Comparison of ENCODE assay signal across 1 cellular context in genomic region chr4:169341490-169341889, GRCh38.
TF ChIP-seq lines count a peak whose summit lies in the region.

No MANE protein-coding gene starts in this region.

TF ChIP-seq in GM12878, 131 proteins besides CTCF, POLR2A, EP300 and RAD21 (continued from another document and continues in another):
- TF ChIP-seq IRF4 (IDR thresholded peaks at IDR 0.05; ENCODE audit: low read depth, low read length) (no peak), SP1 (IDR thresholded peaks at IDR 0.05; ENCODE audit: low read depth, low read length) (no peak), GATAD2B (conservative IDR thresholded peaks at IDR 0.05; ENCODE audit: low read depth) (peak; percentile 37; the same call in 1 of the 2 replicates), SIX5 (IDR thresholded peaks at IDR 0.05; ENCODE audit: low read depth, low read length, severe bottlenecking) (no peak), LARP7 (IDR thresholded peaks at IDR 0.05) (no peak), NR2C1 (IDR thresholded peaks at IDR 0.05) (no peak), ATF3 (IDR thresholded peaks at IDR 0.05; ENCODE audit: borderline replicate concordance, extremely low read depth, low read depth, low read length) (no peak), CHD2 (IDR thresholded peaks at IDR 0.05; ENCODE audit: borderline replicate concordance, low read depth, low read length) (no peak), POU2F2 (IDR thresholded peaks at IDR 0.05; ENCODE audit: borderline replicate concordance, low read depth, low read length) (peak; percentile 54; the same call in 1 of the 3 replicates), NRF1 (conservative IDR thresholded peaks at IDR 0.05; ENCODE audit: low read depth, low read length) (no peak), EGR1 (IDR thresholded peaks at IDR 0.05; ENCODE audit: borderline replicate concordance in 1 of 2, low read depth in 2 of 2, low read length in 2 of 2) (no peak), RUNX3 (IDR thresholded peaks at IDR 0.05; ENCODE audit: low read length) (peak; percentile 88), ZNF274 (IDR thresholded peaks at IDR 0.05; ENCODE audit: insufficient read depth, insufficient read length) (no peak), IKZF1 (conservative IDR thresholded peaks at IDR 0.05) (peak; percentile 88), TCF3 (IDR thresholded peaks at IDR 0.05; ENCODE audit: borderline replicate concordance, insufficient read depth, low read depth, low read length) (peak; percentile 75; the same call in 1 of the 2 replicates), CEBPB (IDR thresholded peaks at IDR 0.05; ENCODE audit: borderline replicate concordance in 1 of 2, low read depth in 2 of 2, low read length in 2 of 2) (no peak), SRF (IDR thresholded peaks at IDR 0.05; ENCODE audit: low read depth in 2 of 2, low read length in 2 of 2) (no peak), ATF7 (IDR thresholded peaks at IDR 0.05; ENCODE audit: low read depth) (no peak), CREB1 (IDR thresholded peaks at IDR 0.05; ENCODE audit: low read depth) (no peak), PAX5 (IDR thresholded peaks at IDR 0.05; ENCODE audit: borderline replicate concordance, low read depth, low read length) (peak; percentile 63; the same call in 1 of the 2 replicates), ESRRA (IDR thresholded peaks at IDR 0.05; ENCODE audit: low read length) (no peak), ZZZ3 (IDR thresholded peaks at IDR 0.05; ENCODE audit: control insufficient read depth, insufficient read length, low read depth) (no peak), NFIC (IDR thresholded peaks at IDR 0.05; ENCODE audit: low read depth, low read length) (peak; percentile 79; the same call in 1 of the 2 replicates), EED (IDR thresholded peaks at IDR 0.05; ENCODE audit: low read depth) (peak; percentile 87), PAX8 (IDR thresholded peaks at IDR 0.05) (no peak), CBFB (IDR thresholded peaks at IDR 0.05; ENCODE audit: low read depth) (peak; percentile 62), GABPA (IDR thresholded peaks at IDR 0.05; ENCODE audit: low read depth) (0 out of 2 replicates have a peak, but pooled peaks have one; percentile 17), MYB (IDR thresholded peaks at IDR 0.05; ENCODE audit: borderline replicate concordance, low read depth, low read length) (no peak), ZNF217 (IDR thresholded peaks at IDR 0.05) (0 out of 2 replicates have a peak, but pooled peaks have one; percentile 28), IRF3 (IDR thresholded peaks at IDR 0.05) (no peak), NR2F1 (conservative IDR thresholded peaks at IDR 0.05) (peak; percentile 90), CHD4 (IDR thresholded peaks at IDR 0.05) (no peak), TBL1XR1 (IDR thresholded peaks at IDR 0.05; ENCODE audit: low read depth, low read length) (no peak; the same call in 1 of the 2 replicates), HDAC2 (IDR thresholded peaks at IDR 0.05) (no peak), BCL11A (IDR thresholded peaks at IDR 0.05; ENCODE audit: low read depth, low read length) (peak; percentile 85), ZNF384 (IDR thresholded peaks at IDR 0.05; ENCODE audit: borderline replicate concordance, low read depth, low read length) (no peak), SMARCA5 (IDR thresholded peaks at IDR 0.05) (peak; percentile 7; the same call in 1 of the 2 replicates), BCL3 (IDR thresholded peaks at IDR 0.05; ENCODE audit: borderline replicate concordance, insufficient read depth, low read depth, low read length, poor library complexity, severe bottlenecking) (peak; percentile 61), ZNF24 (IDR thresholded peaks at IDR 0.05) (0 out of 2 replicates have a peak, but pooled peaks have one; percentile 14), CREM (IDR thresholded peaks at IDR 0.05; ENCODE audit: low read depth) (peak; percentile 76), E4F1 (IDR thresholded peaks at IDR 0.05; ENCODE audit: borderline replicate concordance, partially characterized antibody) (no peak), SUPT20H (IDR thresholded peaks at IDR 0.05; ENCODE audit: borderline replicate concordance, control insufficient read depth, low read depth, low read length) (no peak), MTA2 (IDR thresholded peaks at IDR 0.05; ENCODE audit: low read depth) (peak; percentile 70)
- TF ChIP-seq, protein P1, sequence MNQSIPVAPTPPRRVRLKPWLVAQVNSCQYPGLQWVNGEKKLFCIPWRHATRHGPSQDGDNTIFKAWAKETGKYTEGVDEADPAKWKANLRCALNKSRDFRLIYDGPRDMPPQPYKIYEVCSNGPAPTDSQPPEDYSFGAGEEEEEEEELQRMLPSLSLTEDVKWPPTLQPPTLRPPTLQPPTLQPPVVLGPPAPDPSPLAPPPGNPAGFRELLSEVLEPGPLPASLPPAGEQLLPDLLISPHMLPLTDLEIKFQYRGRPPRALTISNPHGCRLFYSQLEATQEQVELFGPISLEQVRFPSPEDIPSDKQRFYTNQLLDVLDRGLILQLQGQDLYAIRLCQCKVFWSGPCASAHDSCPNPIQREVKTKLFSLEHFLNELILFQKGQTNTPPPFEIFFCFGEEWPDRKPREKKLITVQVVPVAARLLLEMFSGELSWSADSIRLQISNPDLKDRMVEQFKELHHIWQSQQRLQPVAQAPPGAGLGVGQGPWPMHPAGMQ (IDR thresholded peaks at IDR 0.05; ENCODE audit: borderline replicate concordance), result no peak
- TF ChIP-seq, protein P2, sequence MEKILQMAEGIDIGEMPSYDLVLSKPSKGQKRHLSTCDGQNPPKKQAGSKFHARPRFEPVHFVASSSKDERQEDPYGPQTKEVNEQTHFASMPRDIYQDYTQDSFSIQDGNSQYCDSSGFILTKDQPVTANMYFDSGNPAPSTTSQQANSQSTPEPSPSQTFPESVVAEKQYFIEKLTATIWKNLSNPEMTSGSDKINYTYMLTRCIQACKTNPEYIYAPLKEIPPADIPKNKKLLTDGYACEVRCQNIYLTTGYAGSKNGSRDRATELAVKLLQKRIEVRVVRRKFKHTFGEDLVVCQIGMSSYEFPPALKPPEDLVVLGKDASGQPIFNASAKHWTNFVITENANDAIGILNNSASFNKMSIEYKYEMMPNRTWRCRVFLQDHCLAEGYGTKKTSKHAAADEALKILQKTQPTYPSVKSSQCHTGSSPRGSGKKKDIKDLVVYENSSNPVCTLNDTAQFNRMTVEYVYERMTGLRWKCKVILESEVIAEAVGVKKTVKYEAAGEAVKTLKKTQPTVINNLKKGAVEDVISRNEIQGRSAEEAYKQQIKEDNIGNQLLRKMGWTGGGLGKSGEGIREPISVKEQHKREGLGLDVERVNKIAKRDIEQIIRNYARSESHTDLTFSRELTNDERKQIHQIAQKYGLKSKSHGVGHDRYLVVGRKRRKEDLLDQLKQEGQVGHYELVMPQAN (conservative IDR thresholded peaks at IDR 0.05), result no peak
- TF ChIP-seq, protein P3, sequence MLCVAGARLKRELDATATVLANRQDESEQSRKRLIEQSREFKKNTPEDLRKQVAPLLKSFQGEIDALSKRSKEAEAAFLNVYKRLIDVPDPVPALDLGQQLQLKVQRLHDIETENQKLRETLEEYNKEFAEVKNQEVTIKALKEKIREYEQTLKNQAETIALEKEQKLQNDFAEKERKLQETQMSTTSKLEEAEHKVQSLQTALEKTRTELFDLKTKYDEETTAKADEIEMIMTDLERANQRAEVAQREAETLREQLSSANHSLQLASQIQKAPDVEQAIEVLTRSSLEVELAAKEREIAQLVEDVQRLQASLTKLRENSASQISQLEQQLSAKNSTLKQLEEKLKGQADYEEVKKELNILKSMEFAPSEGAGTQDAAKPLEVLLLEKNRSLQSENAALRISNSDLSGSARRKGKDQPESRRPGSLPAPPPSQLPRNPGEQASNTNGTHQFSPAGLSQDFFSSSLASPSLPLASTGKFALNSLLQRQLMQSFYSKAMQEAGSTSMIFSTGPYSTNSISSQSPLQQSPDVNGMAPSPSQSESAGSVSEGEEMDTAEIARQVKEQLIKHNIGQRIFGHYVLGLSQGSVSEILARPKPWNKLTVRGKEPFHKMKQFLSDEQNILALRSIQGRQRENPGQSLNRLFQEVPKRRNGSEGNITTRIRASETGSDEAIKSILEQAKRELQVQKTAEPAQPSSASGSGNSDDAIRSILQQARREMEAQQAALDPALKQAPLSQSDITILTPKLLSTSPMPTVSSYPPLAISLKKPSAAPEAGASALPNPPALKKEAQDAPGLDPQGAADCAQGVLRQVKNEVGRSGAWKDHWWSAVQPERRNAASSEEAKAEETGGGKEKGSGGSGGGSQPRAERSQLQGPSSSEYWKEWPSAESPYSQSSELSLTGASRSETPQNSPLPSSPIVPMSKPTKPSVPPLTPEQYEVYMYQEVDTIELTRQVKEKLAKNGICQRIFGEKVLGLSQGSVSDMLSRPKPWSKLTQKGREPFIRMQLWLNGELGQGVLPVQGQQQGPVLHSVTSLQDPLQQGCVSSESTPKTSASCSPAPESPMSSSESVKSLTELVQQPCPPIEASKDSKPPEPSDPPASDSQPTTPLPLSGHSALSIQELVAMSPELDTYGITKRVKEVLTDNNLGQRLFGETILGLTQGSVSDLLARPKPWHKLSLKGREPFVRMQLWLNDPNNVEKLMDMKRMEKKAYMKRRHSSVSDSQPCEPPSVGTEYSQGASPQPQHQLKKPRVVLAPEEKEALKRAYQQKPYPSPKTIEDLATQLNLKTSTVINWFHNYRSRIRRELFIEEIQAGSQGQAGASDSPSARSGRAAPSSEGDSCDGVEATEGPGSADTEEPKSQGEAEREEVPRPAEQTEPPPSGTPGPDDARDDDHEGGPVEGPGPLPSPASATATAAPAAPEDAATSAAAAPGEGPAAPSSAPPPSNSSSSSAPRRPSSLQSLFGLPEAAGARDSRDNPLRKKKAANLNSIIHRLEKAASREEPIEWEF (IDR thresholded peaks at IDR 0.05; ENCODE audit: insufficient replicate concordance, low read depth, low read length), result no peak
- TF ChIP-seq, protein P4, sequence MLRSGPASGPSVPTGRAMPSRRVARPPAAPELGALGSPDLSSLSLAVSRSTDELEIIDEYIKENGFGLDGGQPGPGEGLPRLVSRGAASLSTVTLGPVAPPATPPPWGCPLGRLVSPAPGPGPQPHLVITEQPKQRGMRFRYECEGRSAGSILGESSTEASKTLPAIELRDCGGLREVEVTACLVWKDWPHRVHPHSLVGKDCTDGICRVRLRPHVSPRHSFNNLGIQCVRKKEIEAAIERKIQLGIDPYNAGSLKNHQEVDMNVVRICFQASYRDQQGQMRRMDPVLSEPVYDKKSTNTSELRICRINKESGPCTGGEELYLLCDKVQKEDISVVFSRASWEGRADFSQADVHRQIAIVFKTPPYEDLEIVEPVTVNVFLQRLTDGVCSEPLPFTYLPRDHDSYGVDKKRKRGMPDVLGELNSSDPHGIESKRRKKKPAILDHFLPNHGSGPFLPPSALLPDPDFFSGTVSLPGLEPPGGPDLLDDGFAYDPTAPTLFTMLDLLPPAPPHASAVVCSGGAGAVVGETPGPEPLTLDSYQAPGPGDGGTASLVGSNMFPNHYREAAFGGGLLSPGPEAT (IDR thresholded peaks at IDR 0.05; ENCODE audit: low read depth), result peak; percentile 52; the same call in 1 of the 2 replicates
- TF ChIP-seq, protein P5, sequence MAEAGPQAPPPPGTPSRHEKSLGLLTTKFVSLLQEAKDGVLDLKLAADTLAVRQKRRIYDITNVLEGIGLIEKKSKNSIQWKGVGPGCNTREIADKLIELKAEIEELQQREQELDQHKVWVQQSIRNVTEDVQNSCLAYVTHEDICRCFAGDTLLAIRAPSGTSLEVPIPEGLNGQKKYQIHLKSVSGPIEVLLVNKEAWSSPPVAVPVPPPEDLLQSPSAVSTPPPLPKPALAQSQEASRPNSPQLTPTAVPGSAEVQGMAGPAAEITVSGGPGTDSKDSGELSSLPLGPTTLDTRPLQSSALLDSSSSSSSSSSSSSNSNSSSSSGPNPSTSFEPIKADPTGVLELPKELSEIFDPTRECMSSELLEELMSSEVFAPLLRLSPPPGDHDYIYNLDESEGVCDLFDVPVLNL (IDR thresholded peaks at IDR 0.05; ENCODE audit: low read depth, low read length), result no peak
